8 cellular contexts compared by ENCODE assay signal in genomic region chr3:5226783-5227182, GRCh38. TPM values are rescaled to one million over a fixed set of nuclear protein-coding genes. Genes with fewer than 3 reads are reported as not detected.
DNase-seq lines count a peak whose midpoint lies in the region; ATAC-seq and TF ChIP-seq lines count a peak whose summit lies in the region.

No MANE protein-coding gene starts in this region.

- no peaks in the 10 kb centered on the region for H3K9me3 Mint-ChIP-seq in stimulated activated naive CD8-positive, alpha-beta T cell treated with anti-CD3 and anti-CD28 coated beads, Interleukin-15, amount 100 ng/mL, for 72 hours

- H3K4me1 Mint-ChIP-seq in stimulated activated naive CD8-positive, alpha-beta T cell treated with anti-CD3 and anti-CD28 coated beads, Interleukin-15, amount 100 ng/mL, for 72 hours, result no peaks in the 10 kb centered on the region

- H3K9me3 ChIP-seq in esophagus muscularis mucosa (no peaks in the 10 kb centered on the region), tibial nerve (no peaks in the 10 kb centered on the region), mucosa of descending colon (no peaks in the 10 kb centered on the region)

- no peaks in the 10 kb centered on the region for H3K27me3 Mint-ChIP-seq in stimulated activated naive CD8-positive, alpha-beta T cell treated with anti-CD3 and anti-CD28 coated beads, Interleukin-15, amount 100 ng/mL, for 72 hours

- H3K4me3 Mint-ChIP-seq in stimulated activated naive CD8-positive, alpha-beta T cell treated with anti-CD3 and anti-CD28 coated beads, Interleukin-15, amount 100 ng/mL, for 72 hours, result no peak overlapping the region

- peak; percentile 14 for ATAC-seq in stimulated activated naive CD8-positive, alpha-beta T cell treated with anti-CD3 and anti-CD28 coated beads, Interleukin-15, amount 100 ng/mL, for 72 hours
- no peak for ATAC-seq in stimulated activated naive CD8-positive, alpha-beta T cell treated with anti-CD3 and anti-CD28 coated beads, Interleukin-15, Interleukin-2, amounts not matched to agents 100 U/mL and 50 U/mL, for 24 hours
- no peak for ATAC-seq in mucosa of descending colon
- no peak for ATAC-seq in HG03025 (IDR thresholded peaks at IDR 0.05; ENCODE audit: low FRiP score, unreplicated experiment)

- intact Hi-C loops in esophagus muscularis mucosa (cut with DNase I) (no loop called here), mucosa of descending colon (cut with DNase I, micrococcal nuclease) (no loop called here)

- H3K4me1 ChIP-seq in esophagus muscularis mucosa, result no peaks in the 10 kb centered on the region
- H3K4me1 ChIP-seq in tibial nerve, result no peaks in the 10 kb centered on the region
- no peaks in the 10 kb centered on the region for H3K4me1 ChIP-seq in mucosa of descending colon (ENCODE audit: low read depth)

- H3K36me3 ChIP-seq in esophagus muscularis mucosa (no peaks in the 10 kb centered on the region), tibial nerve (peaks cover 0 to 3% (median 0%) of the 10 kb centered on the region in 3 donors), mucosa of descending colon (ENCODE audit: low read depth) (no peaks in the 10 kb centered on the region)

- WGBS in esophagus muscularis mucosa, result 41% methylated on average over 6 of the region's 6 CpGs
- 33 to 38% methylated on average over 6 of the region's 6 CpGs for WGBS in tibial nerve, 2 donors

- TF ChIP-seq EP300 in esophagus muscularis mucosa (IDR thresholded peaks at IDR 0.05) (no peak), tibial nerve (IDR thresholded peaks at IDR 0.05) (no peak)

- H3K4me3 ChIP-seq in esophagus muscularis mucosa (no peak overlapping the region), tibial nerve (no peak overlapping the region), mucosa of descending colon (no peak overlapping the region)

- peak; percentile 24 to 36 (median 30) for TF ChIP-seq CTCF in esophagus muscularis mucosa (IDR thresholded peaks at IDR 0.05)
- TF ChIP-seq CTCF in tibial nerve (IDR thresholded peaks at IDR 0.05), result peak in 3 of 5 experiments; percentile 20 to 24 (median 22)
- TF ChIP-seq CTCF in mucosa of descending colon (IDR thresholded peaks at IDR 0.05), result no peak

- TF ChIP-seq POLR2A in esophagus muscularis mucosa (IDR thresholded peaks at IDR 0.05; ENCODE audit: low read depth), result no peak
- no peak for TF ChIP-seq POLR2A in tibial nerve (IDR thresholded peaks at IDR 0.05)

- H3K27ac Mint-ChIP-seq in stimulated activated naive CD8-positive, alpha-beta T cell treated with anti-CD3 and anti-CD28 coated beads, Interleukin-15, amount 100 ng/mL, for 72 hours, result no peak overlapping the region

- no peak for DNase-seq in stimulated activated naive CD8-positive, alpha-beta T cell treated with anti-CD3 and anti-CD28 coated beads, Interleukin-15, amount 100 ng/mL, for 72 hours
- DNase-seq in stimulated activated naive CD8-positive, alpha-beta T cell treated with anti-CD3 and anti-CD28 coated beads, Interleukin-15, Interleukin-2, amounts not matched to agents 100 U/mL and 50 U/mL, for 24 hours, result no peak
- DNase-seq in NCI-H69 (lab: John Stamatoyannopoulos, UW), result peak; percentile 43
- no peak for DNase-seq in esophagus muscularis mucosa (ENCODE audit: extremely low spot score)
- no peak for DNase-seq in tibial nerve (ENCODE audit: low spot score in 2 of 2)
- DNase-seq in mucosa of descending colon, result no peak
- DNase-seq in activated gamma-delta T cell treated with Interleukin-2 at 50 U/mL for 16 hours, result no peak

- H3K27me3 ChIP-seq in esophagus muscularis mucosa, result peaks cover 0 to 4% (median 0%) of the 10 kb centered on the region in 4 donors
- H3K27me3 ChIP-seq in tibial nerve, result no peaks in the 10 kb centered on the region

- no peak overlapping the region for H3K27ac ChIP-seq in esophagus muscularis mucosa (replicated peaks in 1 of 4)
- H3K27ac ChIP-seq in tibial nerve, result no peak overlapping the region

RNA-seq across cellular contexts. Expression of gene EDEM1, which starts 39.3 kb away (rescaled TPM):
- total RNA-seq in esophagus muscularis mucosa (10 to 100 TPM; 16.6 to 23.3 (median 19.3) TPM), tibial nerve (100 to 1,000 TPM in 1 of 4 donors, 10 to 100 TPM in 3; 37.2 to 139 (median 78.1) TPM), mucosa of descending colon (10 to 100 TPM; 30.3 to 52.6 (median 45.4) TPM)
